ENCODE assay signal across 9 cellular contexts in the genomic region with DNA sequence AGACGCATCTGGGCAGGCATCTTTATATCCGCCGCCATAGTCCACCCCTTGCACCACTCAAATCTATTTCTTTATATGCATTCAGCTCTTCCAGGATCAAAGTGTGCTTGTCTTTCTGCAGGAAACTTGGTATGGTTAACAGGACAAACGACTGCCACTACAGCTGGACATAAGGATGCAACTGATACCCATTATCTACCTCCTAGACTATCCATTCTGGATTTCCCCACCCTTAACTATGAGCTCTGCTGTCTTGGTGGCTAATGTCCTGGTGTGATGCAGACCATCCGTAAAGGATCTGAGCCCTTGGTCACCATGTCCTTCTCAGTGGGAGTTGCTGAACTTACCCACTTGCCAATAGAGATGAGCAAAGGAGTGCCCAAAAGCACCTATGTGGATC.
"Had no signal": no experiment of that assay in that cellular context is flagged by ENCODE, and none has a peak within 500 bp of the region (broad histone marks: within the 10 kb centered on the region; RNA-seq: fewer than 3 reads in every experiment).

No MANE protein-coding gene starts in this region.

- H3K9me3 Mint-ChIP-seq: HFFc6 had no signal

- FAIRE-seq: HepG2, K562 had no signal

- H3K4me3 ChIP-seq: GM23248, HAP-1, K562 had no signal

- H2AFZ ChIP-seq: GM23248 had no signal

- DNase-seq: GM23248, H7, HFFc6, KG1 had no signal

- H3K27ac Mint-ChIP-seq: HFFc6 had no signal

- ATAC-seq: HCT116, HepG2, K562 had no signal

- H3K9ac ChIP-seq: GM23248 had no signal

- H3K4me1 ChIP-seq: HAP-1 had no signal

- H3K9me3 ChIP-seq: HAP-1 had no signal

- H3K36me3 ChIP-seq: HAP-1 had no signal

- H3K27ac ChIP-seq: GM23248, HL-60 had no signal

- H3K4me3 Mint-ChIP-seq: HFFc6 had no signal
